8 cellular contexts compared by ENCODE assay signal in the genomic region with DNA sequence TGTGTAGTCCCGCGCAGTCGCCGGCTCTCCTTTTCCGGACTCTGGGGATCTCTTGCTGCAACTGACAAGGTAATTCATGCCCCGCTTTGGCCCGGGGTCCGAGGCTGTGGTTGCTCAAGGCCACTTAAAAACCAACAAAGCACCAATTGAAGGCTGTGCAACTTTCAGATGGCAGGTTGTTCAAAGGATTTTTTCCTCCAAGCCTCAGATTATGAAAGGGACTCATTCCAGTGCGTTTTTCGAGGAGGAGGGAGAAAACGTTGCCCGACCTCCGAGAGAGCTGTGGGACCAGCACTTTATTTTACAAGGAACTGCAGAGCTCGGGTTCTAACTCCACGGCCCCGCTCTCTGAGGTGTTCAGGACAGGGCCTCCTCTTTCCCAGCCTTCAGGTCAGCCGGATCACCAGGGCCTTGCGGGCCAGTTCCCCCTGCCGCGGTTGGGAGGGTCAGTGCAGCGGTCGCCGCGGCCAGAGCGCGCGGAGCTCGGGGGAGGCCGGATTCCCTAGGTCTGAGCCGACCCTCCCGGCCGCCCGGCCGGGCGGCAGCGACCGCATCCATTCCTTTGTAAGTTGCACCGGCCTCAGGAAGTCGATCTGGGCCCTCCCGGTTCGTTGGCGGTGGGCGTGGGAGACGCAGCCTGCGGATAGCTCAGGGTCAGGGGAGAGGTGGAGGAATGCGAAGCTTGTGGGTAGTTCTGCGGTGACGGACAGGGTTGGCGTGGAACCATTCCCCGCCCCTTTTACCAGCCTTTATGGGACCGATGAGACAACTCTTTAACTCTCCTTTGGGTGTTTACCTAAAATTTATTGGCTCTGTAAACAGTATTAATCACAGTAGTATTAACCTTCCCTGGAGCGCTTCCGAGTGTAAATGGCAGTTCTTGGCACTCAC. TPM values are rescaled to one million over a fixed set of nuclear protein-coding genes. Genes with fewer than 3 reads are reported as not detected.
DNase-seq lines count a peak whose midpoint lies in the region; ATAC-seq and TF ChIP-seq lines count a peak whose summit lies in the region.

No MANE protein-coding gene starts in this region.

- intact Hi-C loops in left ventricle myocardium superior (cut with micrococcal nuclease), result loop anchor here (10.0 kb wide), 1 partner anchor 138 kb away; no protein-coding TSS in a partner anchor
- intact Hi-C loops in posterior vena cava (cut with DNase I), result loop anchor here in 1 of 2 donors (10.0 kb wide), 1 partner anchor 72 kb away; no protein-coding TSS in a partner anchor

- TF ChIP-seq POLR2A in NB4 (IDR thresholded peaks at IDR 0.05; ENCODE audit: extremely low read depth, insufficient read length), result no peak

- DNase-seq in GM03348 (ENCODE audit: low spot score) (peak; percentile 85), NB4 (ENCODE audit: low read depth) (peak; percentile 82), amniotic epithelial cell (ENCODE audit: low read depth) (peak; percentile 92), left ventricle myocardium superior (peak; percentile 80), posterior vena cava (ENCODE audit: low spot score) (peak; percentile 89), G401 (ENCODE audit: low spot score) (no peak)

- in situ Hi-C loops in G401 (cut with HindIII; ENCODE audit: low sequenced_read_pairs), result no loop called here

- ATAC-seq in left ventricle myocardium superior (peak; percentile 43), HG02885 (IDR thresholded peaks at IDR 0.05; ENCODE audit: poor library complexity, unreplicated experiment) (no peak), GM18861 (IDR thresholded peaks at IDR 0.05; ENCODE audit: unreplicated experiment) (no peak)

- no peak for TF ChIP-seq CTCF in NB4 (IDR thresholded peaks at IDR 0.05; ENCODE audit: low read depth, low read length)

- H3K4me3 ChIP-seq in NB4 (ENCODE audit: low read depth, low read length), result peak overlapping the region; percentile 86

RNA-seq across cellular contexts. Expression of a gene that starts 1.6 kb away (rescaled TPM):
- total RNA-seq in left ventricle myocardium superior, result 72.0 TPM
- 100 to 1,000 TPM; 215 to 229 TPM for total RNA-seq in posterior vena cava
- not detected in 2 replicates for total RNA-seq in G401 (2014; rRNA removed; shearing (Covaris generic))

Comparison
In these comparisons a context has a peak if more than half of its experiments do, and no peak if none do; other contexts are left out.
1. RNA of a gene that starts 1.6 kb away (total RNA-seq): 215 to 229 TPM in posterior vena cava and 72.0 TPM in left ventricle myocardium superior (single experiment); not detected in G401; every median in the first group is over 10 times any median in the second.